8 cellular contexts compared by ENCODE assay signal in the genomic region with DNA sequence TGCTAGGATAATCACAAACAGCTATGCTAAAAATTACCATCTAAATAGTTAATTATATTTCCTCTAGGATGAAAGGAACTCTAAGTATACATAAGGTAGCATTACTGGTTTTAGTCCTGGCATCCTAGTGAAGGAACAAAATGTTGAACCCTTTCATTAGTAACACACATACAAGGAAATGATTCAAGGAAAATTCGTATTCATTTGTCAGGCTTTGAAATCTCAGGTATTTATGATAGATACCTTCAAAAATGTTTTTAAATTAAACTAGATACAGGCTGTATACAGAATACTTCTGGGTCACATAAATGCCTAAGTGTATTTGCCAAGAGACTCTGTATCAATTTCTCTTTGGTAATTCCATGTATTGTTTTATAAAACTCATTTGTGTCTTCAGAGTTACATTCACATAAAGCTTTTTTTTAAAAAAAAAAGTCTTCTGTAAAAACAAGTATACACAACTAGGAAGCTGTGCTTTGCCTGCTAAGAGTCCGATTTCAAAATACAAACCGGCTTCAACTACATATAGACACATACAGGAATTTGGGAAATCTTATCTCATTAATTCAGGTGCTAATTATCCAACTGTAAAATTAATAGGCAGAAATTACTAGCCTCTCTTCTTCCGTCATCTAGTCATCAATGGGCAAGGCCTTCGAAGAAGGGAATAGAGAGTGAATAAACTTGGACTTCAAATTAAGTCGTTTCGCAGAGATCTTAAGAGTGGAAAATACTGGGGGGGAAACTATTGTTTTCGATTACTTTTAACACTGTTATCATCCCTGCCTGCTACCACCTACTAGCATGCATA. TPM values are rescaled to one million over a fixed set of nuclear protein-coding genes. Genes with fewer than 3 reads are reported as not detected.
DNase-seq lines count a peak whose midpoint lies in the region; ATAC-seq, FAIRE-seq and TF ChIP-seq lines count a peak whose summit lies in the region.

No MANE protein-coding gene starts in this region.

- H3K9me3 ChIP-seq in kidney (ENCODE audit: control insufficient read depth in 1 of 2, low read length in 2 of 2) = no peaks in the 10 kb centered on the region

- intact Hi-C loops in kidney (cut with DNase I) = no loop called here

- peaks cover 0 to 5% of the 10 kb centered on the region in 2 donors for H3K4me1 ChIP-seq in kidney (ENCODE audit: control insufficient read depth in 1 of 2, insufficient read depth in 1 of 2, low read depth in 1 of 2, low read length in 2 of 2)

- DNase-seq in T-helper 2 cell treated with Interferon-gamma antibody and Interleukin-4, amounts not matched to agents 5 μg/mL and 100 μg/mL, for 36 hours (ENCODE audit: low spot score) = no peak
- DNase-seq in T-helper 2 cell (no peak), kidney (no peak), GM12891 (ENCODE audit: insufficient read length, low spot score) (no peak)

- no peak for ATAC-seq in activated T-helper 17 cell treated with anti-CD3 and anti-CD28 coated beads, Interleukin-2, amount 50 U/mL, for 72 hours (replicated peaks)
- ATAC-seq in HG02885 (IDR thresholded peaks at IDR 0.05; ENCODE audit: poor library complexity, unreplicated experiment) = no peak
- ATAC-seq in HG03139 (IDR thresholded peaks at IDR 0.05; ENCODE audit: unreplicated experiment) = no peak

- no peaks in the 10 kb centered on the region for H3K27me3 Mint-ChIP-seq in T-helper 2 cell treated with Interferon-gamma antibody and Interleukin-4, amounts not matched to agents 5 μg/mL and 100 μg/mL, for 36 hours (ENCODE audit: low read depth)
- H3K27me3 Mint-ChIP-seq in activated T-helper 17 cell treated with anti-CD3 and anti-CD28 coated beads, Interleukin-2, amount 50 U/mL, for 72 hours = no peaks in the 10 kb centered on the region

- TF ChIP-seq CTCF in kidney (IDR thresholded peaks at IDR 0.05; ENCODE audit: borderline replicate concordance, extremely low read depth, insufficient read depth) = no peak

- H3K27ac Mint-ChIP-seq in T-helper 2 cell treated with Interferon-gamma antibody and Interleukin-4, amounts not matched to agents 5 μg/mL and 100 μg/mL, for 36 hours = peak overlapping the region; percentile 85
- peak overlapping the region; percentile 96 for H3K27ac Mint-ChIP-seq in activated T-helper 17 cell treated with anti-CD3 and anti-CD28 coated beads, Interleukin-2, amount 50 U/mL, for 72 hours

- H3K36me3 ChIP-seq in kidney (ENCODE audit: control insufficient read depth in 1 of 2, insufficient read depth in 2 of 2, low read length in 2 of 2) = no peaks in the 10 kb centered on the region

- peak overlapping the region; percentile 97 for H3K4me3 Mint-ChIP-seq in T-helper 2 cell treated with Interferon-gamma antibody and Interleukin-4, amounts not matched to agents 5 μg/mL and 100 μg/mL, for 36 hours
- H3K4me3 Mint-ChIP-seq in activated T-helper 17 cell treated with anti-CD3 and anti-CD28 coated beads, Interleukin-2, amount 50 U/mL, for 72 hours = peak overlapping the region; percentile 97

- H3K36me3 Mint-ChIP-seq in T-helper 2 cell treated with Interferon-gamma antibody and Interleukin-4, amounts not matched to agents 5 μg/mL and 100 μg/mL, for 36 hours (ENCODE audit: low read depth) = peaks cover 4% of the 10 kb centered on the region
- H3K36me3 Mint-ChIP-seq in activated T-helper 17 cell treated with anti-CD3 and anti-CD28 coated beads, Interleukin-2, amount 50 U/mL, for 72 hours (ENCODE audit: low read depth) = peaks cover 5% of the 10 kb centered on the region

- peak overlapping the region; percentile 62 to 95 for H3K9ac ChIP-seq in kidney (ENCODE audit: low read length in 2 of 2)

- H3K4me1 Mint-ChIP-seq in T-helper 2 cell treated with Interferon-gamma antibody and Interleukin-4, amounts not matched to agents 5 μg/mL and 100 μg/mL, for 36 hours (ENCODE audit: low read depth) = peaks cover 30% of the 10 kb centered on the region
- H3K4me1 Mint-ChIP-seq in activated T-helper 17 cell treated with anti-CD3 and anti-CD28 coated beads, Interleukin-2, amount 50 U/mL, for 72 hours = peaks cover 11% of the 10 kb centered on the region

- peak overlapping the region; percentile 29 to 83 for H3K27ac ChIP-seq in kidney (ENCODE audit: low read depth in 2 of 2, low read length in 2 of 2)
- H3K27ac ChIP-seq in temporal lobe (ENCODE audit: low read depth, low read length) = peak overlapping the region; percentile 66

- FAIRE-seq in kidney (lab: Jason Lieb, UNC) = no peak
- no peak for FAIRE-seq in GM12891 (lab: Jason Lieb, UNC)

- TF ChIP-seq POLR2A in GM12891 (IDR thresholded peaks at IDR 0.05; ENCODE audit: low read depth, low read length) = no peak

- no peaks in the 10 kb centered on the region for H3K9me3 Mint-ChIP-seq in T-helper 2 cell treated with Interferon-gamma antibody and Interleukin-4, amounts not matched to agents 5 μg/mL and 100 μg/mL, for 36 hours
- no peaks in the 10 kb centered on the region for H3K9me3 Mint-ChIP-seq in activated T-helper 17 cell treated with anti-CD3 and anti-CD28 coated beads, Interleukin-2, amount 50 U/mL, for 72 hours

- H3K4me3 ChIP-seq in kidney (ENCODE audit: low read length in 2 of 2) = peak overlapping the region; percentile 71 to 96

TF ChIP-seq in GM12891, 5 proteins besides CTCF, POLR2A, EP300 and RAD21:
- no peak for TF ChIP-seq TAF1 (IDR thresholded peaks at IDR 0.05; ENCODE audit: low read depth, low read length)
- no peak for TF ChIP-seq POU2F2 (IDR thresholded peaks at IDR 0.05; ENCODE audit: low read depth, low read length)
- no peak for TF ChIP-seq SPI1 (IDR thresholded peaks at IDR 0.05; ENCODE audit: low read depth, low read length)
- no peak for TF ChIP-seq PAX5 (IDR thresholded peaks at IDR 0.05; ENCODE audit: insufficient read depth, low read length, severe bottlenecking)
- no peak for TF ChIP-seq POLR2AphosphoS5 (IDR thresholded peaks at IDR 0.05; ENCODE audit: low read depth, low read length)

RNA-seq across cellular contexts. Expression of a gene that starts 1.3 kb away (rescaled TPM):
- 10 to 100 TPM; 20.1 to 40.2 TPM for total RNA-seq in activated T-helper 17 cell treated with anti-CD3 and anti-CD28 coated beads, Interleukin-2, amount 50 U/mL, for 72 hours
- total RNA-seq in kidney = 67.0 TPM
- polyA plus RNA-seq in kidney (ENCODE audit: insufficient read depth, low read depth, low replicate concordance) = 10.2 TPM
- total RNA-seq in temporal lobe = 85.6 TPM
- polyA plus RNA-seq in GM12891 (2012; ENCODE audit: low read depth, missing spikeins) = 6.6 TPM
